Comparison of ENCODE assay signal across 15 cellular contexts in the genomic region with DNA sequence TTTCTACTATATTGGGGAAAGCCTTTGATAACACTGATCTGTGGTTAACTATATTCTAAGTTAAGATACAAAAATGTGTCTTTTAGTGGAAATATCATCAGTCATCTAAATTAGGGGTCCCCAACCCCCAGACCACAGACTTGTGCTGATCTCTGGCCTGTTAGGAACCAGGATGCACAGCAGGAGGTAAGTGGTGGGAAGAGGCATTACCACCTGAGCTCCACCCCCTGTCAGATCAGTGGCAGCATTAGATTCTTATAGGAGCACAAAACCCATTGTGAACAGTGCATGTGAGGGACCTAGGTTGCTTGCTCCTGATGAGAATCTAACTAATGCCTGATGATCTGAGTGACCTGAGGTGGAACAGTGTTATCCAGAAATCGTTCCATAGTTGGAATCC. TPM values are rescaled to one million over a fixed set of nuclear protein-coding genes. Genes with fewer than 3 reads are reported as not detected.
A peak's percentile ranks its signal among the peaks of the same experiment; 100 is the strongest.
DNase-seq lines count a peak whose midpoint lies in the region; ATAC-seq and TF ChIP-seq lines count a peak whose summit lies in the region.
"Had no signal": no experiment of that assay in that cellular context is flagged by ENCODE, and none has a peak within 500 bp of the region (broad histone marks: within the 10 kb centered on the region; RNA-seq: fewer than 3 reads in every experiment).

No MANE protein-coding gene starts in this region.

- H3K79me1 ChIP-seq in H9 (ENCODE audit: insufficient read depth, low read depth, low read length, poor library complexity, severe bottlenecking) (no peaks in the 10 kb centered on the region), mesendoderm (ENCODE audit: low read length) (no peaks in the 10 kb centered on the region)

- H3K36me3 ChIP-seq in endodermal cell (ENCODE audit: control insufficient read depth, insufficient read depth, low read length) (no peaks in the 10 kb centered on the region), mesendoderm (ENCODE audit: control insufficient read depth, insufficient read depth, low read length) (no peaks in the 10 kb centered on the region), esophagus squamous epithelium (no peaks in the 10 kb centered on the region)
- H3K36me3 ChIP-seq: BLaER1 treated with 17β-estradiol and CSF1 and Interleukin-3, amounts not matched to agents 10 nM and 100 nM had no signal

- no peaks in the 10 kb centered on the region for H4K20me1 ChIP-seq in H9 (ENCODE audit: control insufficient read depth, insufficient read depth, insufficient read length)
- H4K20me1 ChIP-seq: BLaER1 treated with 17β-estradiol and CSF1 and Interleukin-3, amounts not matched to agents 10 nM and 100 nM had no signal

- no peaks in the 10 kb centered on the region for H3K27me3 ChIP-seq in H9 (ENCODE audit: insufficient read depth, low read length)
- H3K27me3 ChIP-seq in endodermal cell (ENCODE audit: control insufficient read depth, insufficient read depth, low read length, poor library complexity, severe bottlenecking): no peaks in the 10 kb centered on the region
- no peaks in the 10 kb centered on the region for H3K27me3 ChIP-seq in mesendoderm (ENCODE audit: insufficient read depth, low read length, poor library complexity)
- no peaks in the 10 kb centered on the region for H3K27me3 ChIP-seq in esophagus squamous epithelium
- H3K27me3 ChIP-seq: BLaER1 treated with 17β-estradiol and CSF1 and Interleukin-3, amounts not matched to agents 10 nM and 100 nM had no signal

- H3K56ac ChIP-seq in H9 (ENCODE audit: insufficient read length, low read depth, low read length) (no peak overlapping the region), mesendoderm (ENCODE audit: low read length) (no peak overlapping the region)

- H2BK120ac ChIP-seq in H9 (ENCODE audit: low read depth, low read length, poor library complexity, severe bottlenecking) (no peak overlapping the region), mesendoderm (ENCODE audit: low read depth, low read length) (no peak overlapping the region)

- H2AK5ac ChIP-seq in H9 (ENCODE audit: insufficient read length, low read length) (no peak overlapping the region), mesendoderm (ENCODE audit: low read length) (no peak overlapping the region)

- H3K4me3 Mint-ChIP-seq in H9: no peak overlapping the region
- no peak overlapping the region for H3K4me3 Mint-ChIP-seq in endodermal cell
- H3K4me3 Mint-ChIP-seq: CD4-positive, CD25-positive, alpha-beta regulatory T cell had no signal

- H3K9me3 Mint-ChIP-seq in H9: no peaks in the 10 kb centered on the region
- H3K9me3 Mint-ChIP-seq in endodermal cell: no peaks in the 10 kb centered on the region

- no peak overlapping the region for H2BK20ac ChIP-seq in H9 (ENCODE audit: low read depth, low read length, poor library complexity, severe bottlenecking)

- intact Hi-C loops in esophagus squamous epithelium (cut with DNase I): no loop called here

- H3K27ac ChIP-seq in H9 (ENCODE audit: insufficient read length, low read depth, low read length): no peak overlapping the region
- no peak overlapping the region for H3K27ac ChIP-seq in endodermal cell (ENCODE audit: low read depth, low read length)
- no peak overlapping the region for H3K27ac ChIP-seq in mesendoderm (ENCODE audit: low read depth, low read length)
- H3K27ac ChIP-seq in esophagus squamous epithelium: no peak overlapping the region
- H3K27ac ChIP-seq: BLaER1 treated with 17β-estradiol and CSF1 and Interleukin-3, amounts not matched to agents 10 nM and 100 nM had no signal

- H3K23ac ChIP-seq in H9 (ENCODE audit: insufficient read length, low read depth, low read length): no peak overlapping the region
- H3K23ac ChIP-seq in mesendoderm (ENCODE audit: low read length): no peak overlapping the region

- no peak overlapping the region for H4K5ac ChIP-seq in H9 (ENCODE audit: insufficient read length, low read depth, low read length)
- no peak overlapping the region for H4K5ac ChIP-seq in mesendoderm (ENCODE audit: low read length)

- H3K18ac ChIP-seq in H9 (ENCODE audit: insufficient read length, low read depth, low read length) (no peak overlapping the region), mesendoderm (ENCODE audit: low read length) (no peak overlapping the region)

- H3K4me3 ChIP-seq in endodermal cell (ENCODE audit: low read length) (no peak overlapping the region), mesendoderm (ENCODE audit: low read length) (no peak overlapping the region), esophagus squamous epithelium (no peak overlapping the region)
- H3K4me3 ChIP-seq: BLaER1 treated with 17β-estradiol and CSF1 and Interleukin-3, amounts not matched to agents 10 nM and 100 nM had no signal

- H3K27ac Mint-ChIP-seq in H9: no peak overlapping the region
- no peak overlapping the region for H3K27ac Mint-ChIP-seq in endodermal cell
- H3K27ac Mint-ChIP-seq: CD4-positive, CD25-positive, alpha-beta regulatory T cell had no signal

- H3K4ac ChIP-seq in H9 (ENCODE audit: low read depth, low read length) (no peak overlapping the region), mesendoderm (ENCODE audit: low read depth, low read length) (no peak overlapping the region)

- WGBS in H9 (ENCODE audit: extremely low coverage, insufficient read length, low lambda C conversion rate): no CpG with 5 or more reads among the region's 1 CpG
- 100% methylated on average over 1 of the region's 1 CpG for WGBS in endodermal cell (ENCODE audit: insufficient coverage in 1 of 2, insufficient read length in 1 of 2), 2 experiments
- no CpG with 5 or more reads among the region's 1 CpG for WGBS in mesendoderm (ENCODE audit: extremely low coverage, insufficient coverage, low lambda C conversion rate)
- 31 to 71% methylated on average over 1 of the region's 1 CpG for WGBS in esophagus squamous epithelium, 2 donors

- no peak overlapping the region for H3T11ph ChIP-seq in H9 (ENCODE audit: low read length)

- H3K4me2 ChIP-seq in H9 (ENCODE audit: insufficient read depth, insufficient read length, low read length): no peak overlapping the region
- H3K4me2 ChIP-seq in mesendoderm (ENCODE audit: low read length): no peak overlapping the region
- H3K4me2 ChIP-seq: BLaER1 treated with 17β-estradiol and CSF1 and Interleukin-3, amounts not matched to agents 10 nM and 100 nM had no signal

- H2BK5ac ChIP-seq in H9 (ENCODE audit: insufficient read length, low read length) (no peak overlapping the region), mesendoderm (ENCODE audit: low read length) (no peak overlapping the region)

- no peak overlapping the region for H2AFZ ChIP-seq in H9 (ENCODE audit: low read length)

- H2BK15ac ChIP-seq in H9 (ENCODE audit: low read depth, low read length) (no peak overlapping the region), mesendoderm (replicated peaks; ENCODE audit: low read depth) (no peak overlapping the region)

- no peaks in the 10 kb centered on the region for H3K23me2 ChIP-seq in H9 (ENCODE audit: insufficient read length, low read depth, low read length, poor library complexity, severe bottlenecking)

- no peak for TF ChIP-seq POLR2A in esophagus squamous epithelium (IDR thresholded peaks at IDR 0.05)

- no peak overlapping the region for H2BK12ac ChIP-seq in H9 (ENCODE audit: insufficient read length, low read depth, low read length)

- H3K4me1 ChIP-seq in H9 (ENCODE audit: insufficient read depth, low read length) (no peaks in the 10 kb centered on the region; the same call in 1 of the 2 replicates), endodermal cell (ENCODE audit: control insufficient read depth, insufficient read depth, low read length) (no peaks in the 10 kb centered on the region), mesendoderm (ENCODE audit: control insufficient read depth, low read depth, low read length) (no peaks in the 10 kb centered on the region), esophagus squamous epithelium (no peaks in the 10 kb centered on the region)
- H3K4me1 ChIP-seq: BLaER1 treated with 17β-estradiol and CSF1 and Interleukin-3, amounts not matched to agents 10 nM and 100 nM had no signal

- ATAC-seq in HG02759 (IDR thresholded peaks at IDR 0.05; ENCODE audit: unreplicated experiment) (no peak), HG03139 (IDR thresholded peaks at IDR 0.05; ENCODE audit: unreplicated experiment) (no peak)
- ATAC-seq: HCT116 had no signal

- H3K79me2 ChIP-seq in H9 (ENCODE audit: insufficient read depth, low read length) (no peaks in the 10 kb centered on the region), mesendoderm (ENCODE audit: control insufficient read depth, insufficient read depth, low read length) (no peaks in the 10 kb centered on the region)

- H3K9ac ChIP-seq in H9 (ENCODE audit: extremely low read depth, insufficient read length, low read length) (no peak overlapping the region), endodermal cell (ENCODE audit: extremely low read depth, low read length, poor library complexity, severe bottlenecking) (no peak overlapping the region), mesendoderm (ENCODE audit: low read length) (no peak overlapping the region)
- H3K9ac ChIP-seq: BLaER1 treated with 17β-estradiol and CSF1 and Interleukin-3, amounts not matched to agents 10 nM and 100 nM had no signal

- no peak overlapping the region for H3K14ac ChIP-seq in H9 (ENCODE audit: insufficient read depth, low read length)

- TF ChIP-seq CTCF in H9 (conservative IDR thresholded peaks at IDR 0.05) (no peak), endodermal cell (conservative IDR thresholded peaks at IDR 0.05) (peak; percentile 18), esophagus squamous epithelium (IDR thresholded peaks at IDR 0.05) (no peak)

- H4K91ac ChIP-seq in H9 (ENCODE audit: insufficient read length, low read depth, low read length): no peak overlapping the region

- H3K4me1 Mint-ChIP-seq in H9 (peaks cover 5 to 6% of the 10 kb centered on the region in 2 experiments; a peak in 2 of 4 replicates), endodermal cell (peaks cover 6% of the 10 kb centered on the region)
- H3K4me1 Mint-ChIP-seq: CD4-positive, CD25-positive, alpha-beta regulatory T cell had no signal

- H3K36me3 Mint-ChIP-seq in H9 (ENCODE audit: insufficient read depth in 1 of 3, low read depth in 3 of 3) (no peaks in the 10 kb centered on the region), endodermal cell (ENCODE audit: low read depth) (no peaks in the 10 kb centered on the region)
- H3K36me3 Mint-ChIP-seq: CD4-positive, CD25-positive, alpha-beta regulatory T cell had no signal

- H3K27me3 Mint-ChIP-seq in H9 (ENCODE audit: low read depth) (no peaks in the 10 kb centered on the region), endodermal cell (ENCODE audit: insufficient read depth) (no peaks in the 10 kb centered on the region)
- H3K27me3 Mint-ChIP-seq: CD4-positive, CD25-positive, alpha-beta regulatory T cell had no signal

- H4K8ac ChIP-seq in H9 (replicated peaks; ENCODE audit: insufficient read length, low read depth, low read length): no peak overlapping the region
- no peak overlapping the region for H4K8ac ChIP-seq in mesendoderm (ENCODE audit: low read depth, low read length)

- DNase-seq in ELF-1 (ENCODE audit: low read depth, low spot score) (peak; percentile 8), H9 (peak; percentile 73), endodermal cell (peak; percentile 86), mesendoderm (peak; percentile 72), esophagus squamous epithelium (lab: John Stamatoyannopoulos, UW) (no peak)
- DNase-seq: ACHN; Calu3; CD4-positive, CD25-positive, alpha-beta regulatory T cell; DMS 273 treated with DMSO at 0.1 percent for 48 hours; GOT3 had no signal

- H3K9me3 ChIP-seq in H9 (ENCODE audit: control insufficient read depth, low read depth, low read length) (no peaks in the 10 kb centered on the region), endodermal cell (ENCODE audit: control insufficient read depth, low read length) (no peaks in the 10 kb centered on the region), esophagus squamous epithelium (no peaks in the 10 kb centered on the region)
- H3K9me3 ChIP-seq: BLaER1 treated with 17β-estradiol and CSF1 and Interleukin-3, amounts not matched to agents 10 nM and 100 nM had no signal

RNA-seq across cellular contexts. Expression of a gene that starts 28.3 kb away (rescaled TPM):
- total RNA-seq in H9 (2021) (18.3 and 18.4 TPM in 2 replicates), endodermal cell (10 to 100 TPM; 19.3 to 27.2 TPM), esophagus squamous epithelium (1 to 10 TPM in 1 of 4 donors, under 1 TPM in 3; 0.49 to 2.7 (median 0.74) TPM)
- 14.2 TPM for polyA plus RNA-seq in endodermal cell (2013, experiment 1 of 2)
- polyA plus RNA-seq in endodermal cell (2013, experiment 2 of 2): 11.6 TPM
- 14.4 TPM for polyA plus RNA-seq in mesendoderm (2013, experiment 1 of 2)
- 13.8 TPM for polyA plus RNA-seq in mesendoderm (2013, experiment 2 of 2)
- total RNA-seq: G401 had no signal
